2 cellular contexts compared by ENCODE assay signal in genomic region chr4:182827166-182827565, GRCh38.
TF ChIP-seq lines count a peak whose summit lies in the region.

No MANE protein-coding gene starts in this region.

TF ChIP-seq in IMR-90, 13 proteins besides CTCF, POLR2A, EP300 and RAD21:
- TF ChIP-seq CHD1 (IDR thresholded peaks at IDR 0.05; ENCODE audit: low read depth, low read length) (no peak), USF2 (IDR thresholded peaks at IDR 0.05; ENCODE audit: low read depth, low read length) (no peak), SMC3 (IDR thresholded peaks at IDR 0.05; ENCODE audit: low read depth, low read length) (no peak), FOS (IDR thresholded peaks at IDR 0.05; ENCODE audit: low read depth, low read length) (no peak), RFX5 (IDR thresholded peaks at IDR 0.05; ENCODE audit: low read depth, low read length) (no peak), CEBPB (IDR thresholded peaks at IDR 0.05; ENCODE audit: low read depth, low read length) (no peak), NFE2L2 (IDR thresholded peaks at IDR 0.05; ENCODE audit: low read depth, low read length) (no peak), MAFK (IDR thresholded peaks at IDR 0.05; ENCODE audit: low read depth, low read length) (no peak), MXI1 (IDR thresholded peaks at IDR 0.05; ENCODE audit: borderline replicate concordance, low read depth, low read length) (no peak), ELK1 (IDR thresholded peaks at IDR 0.05; ENCODE audit: borderline replicate concordance, low read depth, low read length) (no peak), MAZ (IDR thresholded peaks at IDR 0.05; ENCODE audit: borderline replicate concordance, low read depth, low read length) (no peak), BHLHE40 (IDR thresholded peaks at IDR 0.05; ENCODE audit: low read depth, low read length) (no peak), RCOR1 (IDR thresholded peaks at IDR 0.05; ENCODE audit: insufficient replicate concordance, low read length) (no peak)

TF ChIP-seq in SK-N-SH, 30 proteins besides CTCF, POLR2A, EP300 and RAD21:
- TF ChIP-seq FOXJ3 (CRISPR knock-in tag; IDR thresholded peaks at IDR 0.05), result no peak
